ENCODE assay signal across 9 cellular contexts in genomic region chr22:29205260-29205597, GRCh38. TPM values are rescaled to one million over a fixed set of nuclear protein-coding genes. Genes with fewer than 3 reads are reported as not detected.
A peak's percentile ranks its signal among the peaks of the same experiment; 100 is the strongest.
DNase-seq lines count a peak whose midpoint lies in the region; ATAC-seq and TF ChIP-seq lines count a peak whose summit lies in the region.
"Had no signal": no experiment of that assay in that cellular context is flagged by ENCODE, and none has a peak within 500 bp of the region (broad histone marks: within the 10 kb centered on the region; RNA-seq: fewer than 3 reads in every experiment).

No MANE protein-coding gene starts in this region.

- H3K4me3 ChIP-seq in ascending aorta: peak overlapping the region; percentile 59 to 64
- peak overlapping the region; percentile 21 to 53 (median 38) for H3K4me3 ChIP-seq in right lobe of liver
- H3K4me3 ChIP-seq in transverse colon: peak overlapping the region in 3 of 4 donors; percentile 29 to 55 (median 46)

- H3K36me3 ChIP-seq in ascending aorta (no peaks in the 10 kb centered on the region), right lobe of liver (no peaks in the 10 kb centered on the region), transverse colon (no peaks in the 10 kb centered on the region)

- H3K27me3 ChIP-seq in ascending aorta (no peaks in the 10 kb centered on the region), right lobe of liver (no peaks in the 10 kb centered on the region), transverse colon (peaks cover 26% of the 10 kb centered on the region)

- no peaks in the 10 kb centered on the region for H3K36me3 Mint-ChIP-seq in activated T-cell treated with anti-CD3 and anti-CD28 coated beads, Interleukin-2, amount 50 U/mL, for 4 hours (ENCODE audit: insufficient read depth)

- H3K4me1 Mint-ChIP-seq in activated T-cell treated with anti-CD3 and anti-CD28 coated beads, Interleukin-2, amount 50 U/mL, for 4 hours (ENCODE audit: low read depth): peaks cover 21% of the 10 kb centered on the region

- TF ChIP-seq POLR2A in right lobe of liver (IDR thresholded peaks at IDR 0.05) (no peak), transverse colon (IDR thresholded peaks at IDR 0.05) (no peak)

- H3K27me3 Mint-ChIP-seq in activated T-cell treated with anti-CD3 and anti-CD28 coated beads, Interleukin-2, amount 50 U/mL, for 4 hours (ENCODE audit: low read depth): peaks cover 35% of the 10 kb centered on the region

- 71% methylated on average over 1 of the region's 11 CpGs for WGBS in right lobe of liver (ENCODE audit: insufficient coverage, low coverage, low lambda C conversion rate, missing lambda C conversion rate)
- WGBS in transverse colon (ENCODE audit: low coverage in 1 of 2), 2 donors: 65% methylated on average over 11 of the region's 11 CpGs; no CpG with 5 or more reads in 1 of the 2 donors

- intact Hi-C loops in ascending aorta (cut with DNase I) (no loop called here), right lobe of liver (cut with DNase I) (loop anchor here in 1 of 2 donors (5.0 kb wide), 1 partner anchor 37 kb away; no protein-coding TSS in a partner anchor), transverse colon (cut with DNase I; ENCODE audit: low total_unique reads) (no loop called here)

- no peaks in the 10 kb centered on the region for H3K9me3 Mint-ChIP-seq in activated T-cell treated with anti-CD3 and anti-CD28 coated beads, Interleukin-2, amount 50 U/mL, for 4 hours

- no peak for TF ChIP-seq EP300 in transverse colon (IDR thresholded peaks at IDR 0.05; ENCODE audit: low read depth)

- no peak for ATAC-seq in activated T-cell treated with anti-CD3 and anti-CD28 coated beads, Interleukin-2, amount 50 U/mL, for 4 hours
- no peak for ATAC-seq in right lobe of liver
- no peak for ATAC-seq in HG02870 (IDR thresholded peaks at IDR 0.05; ENCODE audit: unreplicated experiment)

- no peak for DNase-seq in activated T-cell treated with anti-CD3 and anti-CD28 coated beads, Interleukin-2, amount 50 U/mL, for 4 hours
- no peak for DNase-seq in activated T-cell treated with anti-CD3 and anti-CD28 coated beads for 4 hours
- no peak for DNase-seq in ascending aorta (ENCODE audit: low spot score in 2 of 2)
- DNase-seq in right lobe of liver: no peak
- DNase-seq in transverse colon: no peak
- DNase-seq in UCSD-AML1 (lab: John Stamatoyannopoulos, UW; ENCODE audit: unreplicated experiment): no peak
- no peak for DNase-seq in SKM-1 (lab: John Stamatoyannopoulos, UW; ENCODE audit: unreplicated experiment)
- DNase-seq: NCI-H446 had no signal

- H3K4me1 ChIP-seq in ascending aorta (no peaks in the 10 kb centered on the region), right lobe of liver (peaks cover 0 to 3% (median 0%) of the 10 kb centered on the region in 4 donors), transverse colon (peaks cover 0 to 25% (median 13%) of the 10 kb centered on the region in 4 donors)

- H3K9me3 ChIP-seq in ascending aorta: no peaks in the 10 kb centered on the region
- H3K9me3 ChIP-seq in right lobe of liver: no peaks in the 10 kb centered on the region
- no peaks in the 10 kb centered on the region for H3K9me3 ChIP-seq in transverse colon

- peak overlapping the region; percentile 46 for H3K4me3 Mint-ChIP-seq in activated T-cell treated with anti-CD3 and anti-CD28 coated beads, Interleukin-2, amount 50 U/mL, for 4 hours

- in situ Hi-C loops in transverse colon (cut with MboI; ENCODE audit: low pct_ligation_motif_present in 1 of 4, low pct_unique_long_range_greater_than_20kb in 1 of 4, low sequenced_read_pairs in 3 of 4): no loop called here

- TF ChIP-seq CTCF in ascending aorta (IDR thresholded peaks at IDR 0.05): no peak
- no peak for TF ChIP-seq CTCF in right lobe of liver (IDR thresholded peaks at IDR 0.05)
- TF ChIP-seq CTCF in transverse colon (IDR thresholded peaks at IDR 0.05): no peak

- H3K27ac ChIP-seq in ascending aorta (no peak overlapping the region), right lobe of liver (no peak overlapping the region), transverse colon (peak overlapping the region in 1 of 4 donors; percentile 29)

RNA-seq across cellular contexts. Expression of gene EMID1, which starts 0.5 kb away (rescaled TPM):
- total RNA-seq in activated T-cell treated with anti-CD3 and anti-CD28 coated beads, Interleukin-2, amount 50 U/mL, for 4 hours: under 1 TPM in 2 of 3 donors, not detected in 1; 0.20 to 0.22 TPM
- total RNA-seq in ascending aorta (0.64 TPM), right lobe of liver (1 to 10 TPM; 1.1 to 2.7 (median 1.5) TPM), transverse colon (10 to 100 TPM in 1 of 4 donors, 1 to 10 TPM in 1, under 1 TPM in 1, not detected in 1; 0.68 to 53.9 (median 1.9) TPM)
